1 cellular context compared by ENCODE assay signal in the genomic region with DNA sequence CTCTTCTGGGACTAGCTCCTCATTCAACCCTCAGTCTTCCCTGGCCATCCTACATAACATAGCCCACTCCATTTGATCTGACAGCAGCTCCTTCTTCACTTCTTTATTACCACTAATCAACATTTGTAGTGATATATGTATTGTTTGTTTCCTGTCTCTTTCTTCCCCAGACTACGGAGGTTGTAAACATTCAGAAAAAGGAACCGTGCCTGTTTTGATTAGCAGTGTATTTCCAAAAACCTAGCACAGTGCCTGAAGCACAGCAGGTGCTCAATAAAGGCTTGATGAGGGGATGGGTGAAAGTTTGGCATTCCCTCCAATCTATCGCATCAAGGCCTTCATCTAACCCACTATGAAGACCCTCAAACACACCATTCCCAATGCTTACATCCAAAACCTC.
TF ChIP-seq lines count a peak whose summit lies in the region.

No MANE protein-coding gene starts in this region.

TF ChIP-seq in GM23338, 12 proteins besides CTCF, POLR2A, EP300 and RAD21:
- TF ChIP-seq, protein P1, sequence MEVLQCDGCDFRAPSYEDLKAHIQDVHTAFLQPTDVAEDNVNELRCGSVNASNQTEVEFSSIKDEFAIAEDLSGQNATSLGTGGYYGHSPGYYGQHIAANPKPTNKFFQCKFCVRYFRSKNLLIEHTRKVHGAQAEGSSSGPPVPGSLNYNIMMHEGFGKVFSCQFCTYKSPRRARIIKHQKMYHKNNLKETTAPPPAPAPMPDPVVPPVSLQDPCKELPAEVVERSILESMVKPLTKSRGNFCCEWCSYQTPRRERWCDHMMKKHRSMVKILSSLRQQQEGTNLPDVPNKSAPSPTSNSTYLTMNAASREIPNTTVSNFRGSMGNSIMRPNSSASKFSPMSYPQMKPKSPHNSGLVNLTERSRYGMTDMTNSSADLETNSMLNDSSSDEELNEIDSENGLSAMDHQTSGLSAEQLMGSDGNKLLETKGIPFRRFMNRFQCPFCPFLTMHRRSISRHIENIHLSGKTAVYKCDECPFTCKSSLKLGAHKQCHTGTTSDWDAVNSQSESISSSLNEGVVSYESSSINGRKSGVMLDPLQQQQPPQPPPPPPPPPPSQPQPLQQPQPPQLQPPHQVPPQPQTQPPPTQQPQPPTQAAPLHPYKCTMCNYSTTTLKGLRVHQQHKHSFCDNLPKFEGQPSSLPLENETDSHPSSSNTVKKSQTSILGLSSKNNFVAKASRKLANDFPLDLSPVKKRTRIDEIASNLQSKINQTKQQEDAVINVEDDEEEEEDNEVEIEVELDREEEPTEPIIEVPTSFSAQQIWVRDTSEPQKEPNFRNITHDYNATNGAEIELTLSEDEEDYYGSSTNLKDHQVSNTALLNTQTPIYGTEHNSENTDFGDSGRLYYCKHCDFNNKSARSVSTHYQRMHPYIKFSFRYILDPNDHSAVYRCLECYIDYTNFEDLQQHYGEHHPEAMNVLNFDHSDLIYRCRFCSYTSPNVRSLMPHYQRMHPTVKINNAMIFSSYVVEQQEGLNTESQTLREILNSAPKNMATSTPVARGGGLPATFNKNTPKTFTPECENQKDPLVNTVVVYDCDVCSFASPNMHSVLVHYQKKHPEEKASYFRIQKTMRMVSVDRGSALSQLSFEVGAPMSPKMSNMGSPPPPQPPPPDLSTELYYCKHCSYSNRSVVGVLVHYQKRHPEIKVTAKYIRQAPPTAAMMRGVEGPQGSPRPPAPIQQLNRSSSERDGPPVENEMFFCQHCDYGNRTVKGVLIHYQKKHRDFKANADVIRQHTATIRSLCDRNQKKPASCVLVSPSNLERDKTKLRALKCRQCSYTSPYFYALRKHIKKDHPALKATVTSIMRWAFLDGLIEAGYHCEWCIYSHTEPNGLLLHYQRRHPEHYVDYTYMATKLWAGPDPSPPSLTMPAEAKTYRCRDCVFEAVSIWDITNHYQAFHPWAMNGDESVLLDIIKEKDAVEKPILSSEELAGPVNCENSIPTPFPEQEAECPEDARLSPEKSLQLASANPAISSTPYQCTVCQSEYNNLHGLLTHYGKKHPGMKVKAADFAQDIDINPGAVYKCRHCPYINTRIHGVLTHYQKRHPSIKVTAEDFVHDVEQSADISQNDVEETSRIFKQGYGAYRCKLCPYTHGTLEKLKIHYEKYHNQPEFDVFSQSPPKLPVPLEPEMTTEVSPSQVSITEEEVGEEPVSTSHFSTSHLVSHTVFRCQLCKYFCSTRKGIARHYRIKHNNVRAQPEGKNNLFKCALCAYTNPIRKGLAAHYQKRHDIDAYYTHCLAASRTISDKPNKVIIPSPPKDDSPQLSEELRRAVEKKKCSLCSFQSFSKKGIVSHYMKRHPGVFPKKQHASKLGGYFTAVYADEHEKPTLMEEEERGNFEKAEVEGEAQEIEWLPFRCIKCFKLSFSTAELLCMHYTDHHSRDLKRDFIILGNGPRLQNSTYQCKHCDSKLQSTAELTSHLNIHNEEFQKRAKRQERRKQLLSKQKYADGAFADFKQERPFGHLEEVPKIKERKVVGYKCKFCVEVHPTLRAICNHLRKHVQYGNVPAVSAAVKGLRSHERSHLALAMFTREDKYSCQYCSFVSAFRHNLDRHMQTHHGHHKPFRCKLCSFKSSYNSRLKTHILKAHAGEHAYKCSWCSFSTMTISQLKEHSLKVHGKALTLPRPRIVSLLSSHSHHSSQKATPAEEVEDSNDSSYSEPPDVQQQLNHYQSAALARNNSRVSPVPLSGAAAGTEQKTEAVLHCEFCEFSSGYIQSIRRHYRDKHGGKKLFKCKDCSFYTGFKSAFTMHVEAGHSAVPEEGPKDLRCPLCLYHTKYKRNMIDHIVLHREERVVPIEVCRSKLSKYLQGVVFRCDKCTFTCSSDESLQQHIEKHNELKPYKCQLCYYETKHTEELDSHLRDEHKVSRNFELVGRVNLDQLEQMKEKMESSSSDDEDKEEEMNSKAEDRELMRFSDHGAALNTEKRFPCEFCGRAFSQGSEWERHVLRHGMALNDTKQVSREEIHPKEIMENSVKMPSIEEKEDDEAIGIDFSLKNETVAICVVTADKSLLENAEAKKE (CRISPR knock-in tag; IDR thresholded peaks at IDR 0.05), result no peak
- TF ChIP-seq, protein P2, sequence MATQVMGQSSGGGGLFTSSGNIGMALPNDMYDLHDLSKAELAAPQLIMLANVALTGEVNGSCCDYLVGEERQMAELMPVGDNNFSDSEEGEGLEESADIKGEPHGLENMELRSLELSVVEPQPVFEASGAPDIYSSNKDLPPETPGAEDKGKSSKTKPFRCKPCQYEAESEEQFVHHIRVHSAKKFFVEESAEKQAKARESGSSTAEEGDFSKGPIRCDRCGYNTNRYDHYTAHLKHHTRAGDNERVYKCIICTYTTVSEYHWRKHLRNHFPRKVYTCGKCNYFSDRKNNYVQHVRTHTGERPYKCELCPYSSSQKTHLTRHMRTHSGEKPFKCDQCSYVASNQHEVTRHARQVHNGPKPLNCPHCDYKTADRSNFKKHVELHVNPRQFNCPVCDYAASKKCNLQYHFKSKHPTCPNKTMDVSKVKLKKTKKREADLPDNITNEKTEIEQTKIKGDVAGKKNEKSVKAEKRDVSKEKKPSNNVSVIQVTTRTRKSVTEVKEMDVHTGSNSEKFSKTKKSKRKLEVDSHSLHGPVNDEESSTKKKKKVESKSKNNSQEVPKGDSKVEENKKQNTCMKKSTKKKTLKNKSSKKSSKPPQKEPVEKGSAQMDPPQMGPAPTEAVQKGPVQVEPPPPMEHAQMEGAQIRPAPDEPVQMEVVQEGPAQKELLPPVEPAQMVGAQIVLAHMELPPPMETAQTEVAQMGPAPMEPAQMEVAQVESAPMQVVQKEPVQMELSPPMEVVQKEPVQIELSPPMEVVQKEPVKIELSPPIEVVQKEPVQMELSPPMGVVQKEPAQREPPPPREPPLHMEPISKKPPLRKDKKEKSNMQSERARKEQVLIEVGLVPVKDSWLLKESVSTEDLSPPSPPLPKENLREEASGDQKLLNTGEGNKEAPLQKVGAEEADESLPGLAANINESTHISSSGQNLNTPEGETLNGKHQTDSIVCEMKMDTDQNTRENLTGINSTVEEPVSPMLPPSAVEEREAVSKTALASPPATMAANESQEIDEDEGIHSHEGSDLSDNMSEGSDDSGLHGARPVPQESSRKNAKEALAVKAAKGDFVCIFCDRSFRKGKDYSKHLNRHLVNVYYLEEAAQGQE (IDR thresholded peaks at IDR 0.05; ENCODE audit: unreplicated experiment), result no peak
- TF ChIP-seq NANOG (IDR thresholded peaks at IDR 0.05; ENCODE audit: borderline replicate concordance), result no peak
- TF ChIP-seq CREB1 (CRISPR knock-in tag; IDR thresholded peaks at IDR 0.05; ENCODE audit: low read depth), result no peak
- no peak for TF ChIP-seq STAT1 (IDR thresholded peaks at IDR 0.05; ENCODE audit: unreplicated experiment)
- no peak for TF ChIP-seq POLR2AphosphoS5 (IDR thresholded peaks at IDR 0.05; ENCODE audit: low read depth)
- no peak for TF ChIP-seq JUNB (IDR thresholded peaks at IDR 0.05; ENCODE audit: unreplicated experiment)
- no peak for TF ChIP-seq EZH2 (IDR thresholded peaks at IDR 0.05; ENCODE audit: low read depth, unreplicated experiment)
- TF ChIP-seq, protein P3, sequence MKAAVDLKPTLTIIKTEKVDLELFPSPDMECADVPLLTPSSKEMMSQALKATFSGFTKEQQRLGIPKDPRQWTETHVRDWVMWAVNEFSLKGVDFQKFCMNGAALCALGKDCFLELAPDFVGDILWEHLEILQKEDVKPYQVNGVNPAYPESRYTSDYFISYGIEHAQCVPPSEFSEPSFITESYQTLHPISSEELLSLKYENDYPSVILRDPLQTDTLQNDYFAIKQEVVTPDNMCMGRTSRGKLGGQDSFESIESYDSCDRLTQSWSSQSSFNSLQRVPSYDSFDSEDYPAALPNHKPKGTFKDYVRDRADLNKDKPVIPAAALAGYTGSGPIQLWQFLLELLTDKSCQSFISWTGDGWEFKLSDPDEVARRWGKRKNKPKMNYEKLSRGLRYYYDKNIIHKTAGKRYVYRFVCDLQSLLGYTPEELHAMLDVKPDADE (IDR thresholded peaks at IDR 0.05), result no peak
- no peak for TF ChIP-seq EZH2phosphoT487 (IDR thresholded peaks at IDR 0.05; ENCODE audit: unreplicated experiment)
- TF ChIP-seq ZNF114 (CRISPR knock-in tag; IDR thresholded peaks at IDR 0.05), result no peak
- no peak for TF ChIP-seq ZNF331 (CRISPR knock-in tag; IDR thresholded peaks at IDR 0.05; ENCODE audit: low read depth)
